1 cellular context compared by ENCODE assay signal in genomic region chr9:104968025-104968982, GRCh38.
TF ChIP-seq lines count a peak whose summit lies in the region.

No MANE protein-coding gene starts in this region.

TF ChIP-seq in WTC11, 78 proteins besides CTCF, POLR2A, EP300 and RAD21 (continued from another document):
- TF ChIP-seq IRF1 (CRISPR knock-in tag; IDR thresholded peaks at IDR 0.05) (no peak), PRDM15 (CRISPR knock-in tag; IDR thresholded peaks at IDR 0.05) (no peak), SMAD3 (CRISPR knock-in tag; IDR thresholded peaks at IDR 0.05; ENCODE audit: borderline replicate concordance) (no peak), ZMAT4 (CRISPR knock-in tag; IDR thresholded peaks at IDR 0.05) (no peak), FOXK1 (CRISPR knock-in tag; IDR thresholded peaks at IDR 0.05) (peak; percentile 87), ATF3 (CRISPR knock-in tag; conservative IDR thresholded peaks at IDR 0.05) (no peak), AR (CRISPR knock-in tag; IDR thresholded peaks at IDR 0.05) (no peak), STAT6 (CRISPR knock-in tag; conservative IDR thresholded peaks at IDR 0.05; ENCODE audit: low read depth) (no peak), SP1 (CRISPR knock-in tag; conservative IDR thresholded peaks at IDR 0.05) (peak; percentile 100), RORB (CRISPR knock-in tag; IDR thresholded peaks at IDR 0.05) (no peak), RELA (CRISPR knock-in tag; IDR thresholded peaks at IDR 0.05; ENCODE audit: borderline replicate concordance) (no peak), ATF6 (CRISPR knock-in tag; IDR thresholded peaks at IDR 0.05) (no peak), CREB1 (CRISPR knock-in tag; IDR thresholded peaks at IDR 0.05) (no peak), ZNF281 (CRISPR knock-in tag; IDR thresholded peaks at IDR 0.05) (no peak)
